17 cellular contexts compared by ENCODE assay signal in genomic region chr7:134820295-134820694, GRCh38. TPM values are rescaled to one million over a fixed set of nuclear protein-coding genes. Genes with fewer than 3 reads are reported as not detected.
DNase-seq lines count a peak whose midpoint lies in the region; ATAC-seq and TF ChIP-seq lines count a peak whose summit lies in the region.
"Had no signal": no experiment of that assay in that cellular context is flagged by ENCODE, and none has a peak within 500 bp of the region (broad histone marks: within the 10 kb centered on the region; RNA-seq: fewer than 3 reads in every experiment).

No MANE protein-coding gene starts in this region.

- TF ChIP-seq EP300 in sigmoid colon (IDR thresholded peaks at IDR 0.05) = peak in 3 of 4 donors; percentile 23 to 78 (median 66)

- peaks cover 65% of the 10 kb centered on the region for H3K4me1 ChIP-seq in left ventricle myocardium inferior
- no peaks in the 10 kb centered on the region for H3K4me1 ChIP-seq in hepatocyte (ENCODE audit: insufficient read depth)
- H3K4me1 ChIP-seq in sigmoid colon = peaks cover 0 to 88% (median 73%) of the 10 kb centered on the region in 4 donors

- no peak overlapping the region for H3K4me2 ChIP-seq in hepatocyte

- no peaks in the 10 kb centered on the region for H3K9me2 ChIP-seq in hepatocyte (replicated peaks; ENCODE audit: insufficient read depth)

- TF ChIP-seq CTCF in left ventricle myocardium inferior (IDR thresholded peaks at IDR 0.05; ENCODE audit: borderline replicate concordance) = no peak
- TF ChIP-seq CTCF in hepatocyte (IDR thresholded peaks at IDR 0.05; ENCODE audit: poor library complexity) = no peak
- no peak for TF ChIP-seq CTCF in sigmoid colon (IDR thresholded peaks at IDR 0.05)

- H3K9me3 ChIP-seq in left ventricle myocardium inferior (replicated peaks) (no peaks in the 10 kb centered on the region), hepatocyte (ENCODE audit: low read depth) (no peaks in the 10 kb centered on the region), sigmoid colon (no peaks in the 10 kb centered on the region)

- intact Hi-C loops in left ventricle myocardium inferior (cut with micrococcal nuclease) (no loop called here), left ventricle myocardium superior (cut with micrococcal nuclease) (no loop called here), sigmoid colon (cut with DNase I) (no loop called here)

- DNase-seq in left ventricle myocardium inferior (no peak), left ventricle myocardium superior (no peak), hepatocyte (ENCODE audit: low spot score) (no peak), sigmoid colon (no peak), glomerular visceral epithelial cell (ENCODE audit: extremely low spot score) (no peak), SKM-1 treated with dmso at 0.1 percent for 144 hours (lab: John Stamatoyannopoulos, UW; ENCODE audit: unreplicated experiment) (no peak), NCI-H510A (lab: John Stamatoyannopoulos, UW) (no peak)
- DNase-seq in activated CD4-positive, alpha-beta T cell treated with anti-CD3 and anti-CD28 coated beads for 1 hour = no peak
- DNase-seq: CD4-positive, alpha-beta memory T cell; DMS79; HCEC 1CT; NCI-H1417; NCI-H187 treated with DMSO at 0.1 percent for 48 hours; NCI-H446; NK-92 treated with Interleukin-12 subunit alpha and Interleukin-12 subunit beta, amount 100 ng/mL, for 24 hours had no signal

- peaks cover 37% of the 10 kb centered on the region for H3K79me2 ChIP-seq in hepatocyte

- 57% methylated on average over 2 of the region's 2 CpGs for WGBS in hepatocyte (ENCODE audit: low lambda C conversion rate, missing lambda C conversion rate)
- 69 to 72% methylated on average over 2 of the region's 2 CpGs for WGBS in sigmoid colon, 2 donors

- no peak for ATAC-seq in left ventricle myocardium superior
- ATAC-seq: K562 had no signal

- no peak overlapping the region for H2AFZ ChIP-seq in hepatocyte

- H3K27me3 ChIP-seq in left ventricle myocardium inferior (ENCODE audit: low read depth) (no peaks in the 10 kb centered on the region), hepatocyte (no peaks in the 10 kb centered on the region), sigmoid colon (no peaks in the 10 kb centered on the region)

- TF ChIP-seq POLR2A in sigmoid colon (IDR thresholded peaks at IDR 0.05) = no peak

- no peak overlapping the region for H3K4me3 ChIP-seq in left ventricle myocardium inferior
- no peak overlapping the region for H3K4me3 ChIP-seq in hepatocyte
- no peak overlapping the region for H3K4me3 ChIP-seq in sigmoid colon
- H3K4me3 ChIP-seq: K562 had no signal

- H3K36me3 ChIP-seq in left ventricle myocardium inferior (peaks cover 12% of the 10 kb centered on the region), hepatocyte (replicated peaks; ENCODE audit: insufficient read depth, low read depth) (no peaks in the 10 kb centered on the region), sigmoid colon (peaks cover 0 to 13% (median 0%) of the 10 kb centered on the region in 4 donors)

- H3K27ac ChIP-seq in left ventricle myocardium inferior (replicated peaks) (peak overlapping the region; percentile 28), hepatocyte (peak overlapping the region; percentile 67), sigmoid colon (peak overlapping the region; percentile 49 to 94 (median 68))
- H3K27ac ChIP-seq: 22Rv1 had no signal

- no peaks in the 10 kb centered on the region for H4K20me1 ChIP-seq in hepatocyte (ENCODE audit: insufficient read depth, poor library complexity, severe bottlenecking)

RNA-seq across cellular contexts. Expression of gene CALD1, which starts 40.9 kb away (rescaled TPM):
- 122 TPM for total RNA-seq in left ventricle myocardium inferior
- total RNA-seq in left ventricle myocardium superior = 118 TPM
- 207 and 219 TPM in 2 replicates for total RNA-seq in hepatocyte
- 333 and 406 TPM in 2 replicates for polyA plus RNA-seq in hepatocyte
- total RNA-seq in sigmoid colon = 1,000 to 10,000 TPM; 1,069 to 2,150 (median 1,500) TPM
- polyA plus RNA-seq in sigmoid colon = 100 to 1,000 TPM in 1 of 3 donors, 10 to 100 TPM in 2; 34.7 to 125 (median 79.3) TPM
- total RNA-seq: CD4-positive, alpha-beta memory T cell had no signal
- polyA plus RNA-seq: K562 had no signal
